In genomic region chr2:195667974-195668373, GRCh38 we compare ENCODE assay signal across 27 cellular contexts.
"Had no signal": no experiment of that assay in that cellular context is flagged by ENCODE, and none has a peak within 500 bp of the region (broad histone marks: within the 10 kb centered on the region; RNA-seq: fewer than 3 reads in every experiment).

No MANE protein-coding gene starts in this region.

- FAIRE-seq: endothelial cell of umbilical vein, kidney had no signal

- H3K4me3 ChIP-seq: esophagus muscularis mucosa, gastroesophageal sphincter, heart left ventricle, hepatocyte, left lung, psoas muscle, sigmoid colon, spleen, testis, tibial artery had no signal

- DNase-seq: dermis blood vessel endothelial cell; effector memory CD4-positive, alpha-beta T cell; foreskin keratinocyte; heart left ventricle; kidney; left lung; mesenchymal stem cell; naive thymus-derived CD4-positive, alpha-beta T cell; nephron progenitor cell; nucleus accumbens; posterior cingulate gyrus; psoas muscle; right cardiac atrium; sigmoid colon; spleen; stimulated activated CD4-positive, alpha-beta T cell treated with anti-CD3 and anti-CD28 coated beads, Interleukin-4, amount 100 ng/mL, for 4 hours; stimulated activated naive CD8-positive, alpha-beta T cell treated with anti-CD3 and anti-CD28 coated beads, Interleukin-15, Interleukin-2, amounts not matched to agents 100 U/mL and 50 U/mL, for 24 hours; substantia nigra; testis; tibial artery had no signal

- ATAC-seq: foreskin keratinocyte; gastroesophageal sphincter; heart left ventricle; left lung; naive thymus-derived CD4-positive, alpha-beta T cell; psoas muscle; right cardiac atrium; stimulated activated memory B cell treated with anti-CD40 and anti-IgM and Interleukin-4, amounts not matched to agents 10 μg/mL and 1 μg/mL and 100 μg/mL, for 72 hours; stimulated activated naive CD8-positive, alpha-beta T cell treated with anti-CD3 and anti-CD28 coated beads, Interleukin-15, Interleukin-2, amounts not matched to agents 100 U/mL and 50 U/mL, for 24 hours had no signal

- H3K27me3 Mint-ChIP-seq: naive thymus-derived CD4-positive, alpha-beta T cell; stimulated activated memory B cell treated with anti-CD40 and anti-IgM and Interleukin-4, amounts not matched to agents 10 μg/mL and 1 μg/mL and 100 μg/mL, for 72 hours; type B pancreatic cell had no signal

- H3K9me3 ChIP-seq: esophagus muscularis mucosa, gastroesophageal sphincter, heart left ventricle, left lung, psoas muscle, sigmoid colon, spleen, testis, tibial artery had no signal

- H3K27ac Mint-ChIP-seq: mesothelial cell of epicardium; nephron progenitor cell; stimulated activated memory B cell treated with anti-CD40 and anti-IgM and Interleukin-4, amounts not matched to agents 10 μg/mL and 1 μg/mL and 100 μg/mL, for 72 hours; type B pancreatic cell had no signal

- H3K4me3 Mint-ChIP-seq: mesothelial cell of epicardium; nephron progenitor cell; stimulated activated memory B cell treated with anti-CD40 and anti-IgM and Interleukin-4, amounts not matched to agents 10 μg/mL and 1 μg/mL and 100 μg/mL, for 72 hours; type B pancreatic cell had no signal

- H3K4me1 Mint-ChIP-seq: nephron progenitor cell had no signal

- H3K36me3 ChIP-seq: gastroesophageal sphincter, heart left ventricle, left lung, sigmoid colon, spleen, tibial artery had no signal

- H3K9me3 Mint-ChIP-seq: mesothelial cell of epicardium; naive thymus-derived CD4-positive, alpha-beta T cell; nephron progenitor cell; stimulated activated memory B cell treated with anti-CD40 and anti-IgM and Interleukin-4, amounts not matched to agents 10 μg/mL and 1 μg/mL and 100 μg/mL, for 72 hours; type B pancreatic cell had no signal

- H3K27ac ChIP-seq: esophagus muscularis mucosa, foreskin keratinocyte, gastroesophageal sphincter, heart left ventricle, hepatocyte, left lung, psoas muscle, sigmoid colon, spleen, testis, tibial artery had no signal

- H3K27me3 ChIP-seq: esophagus muscularis mucosa, foreskin keratinocyte, gastroesophageal sphincter, heart left ventricle, hepatocyte, left lung, sigmoid colon, spleen, testis, tibial artery had no signal

- H2AFZ ChIP-seq: hepatocyte had no signal

- H3K4me2 ChIP-seq: hepatocyte had no signal

- H3K4me1 ChIP-seq: foreskin keratinocyte, psoas muscle, testis had no signal
